ENCODE assay signal across 12 cellular contexts in genomic region chr14:68239988-68240387, GRCh38.
DNase-seq lines count a peak whose midpoint lies in the region; ATAC-seq, FAIRE-seq and TF ChIP-seq lines count a peak whose summit lies in the region.
"Had no signal": no experiment of that assay in that cellular context is flagged by ENCODE, and none has a peak within 500 bp of the region (broad histone marks: within the 10 kb centered on the region; RNA-seq: fewer than 3 reads in every experiment).

No MANE protein-coding gene starts in this region.

- H3K4me3 ChIP-seq in A549: no peak overlapping the region
- H3K4me3 ChIP-seq in GM12878: no peak overlapping the region
- H3K4me3 ChIP-seq in left lung: no peak overlapping the region
- H3K4me3 ChIP-seq in psoas muscle: no peak overlapping the region
- H3K4me3 ChIP-seq: thoracic aorta had no signal

- TF ChIP-seq CTCF in A549 (IDR thresholded peaks at IDR 0.05) (no peak), GM12878 (IDR thresholded peaks at IDR 0.05 in 2 of 3, conservative IDR thresholded peaks at IDR 0.05 in 1 of 3; ENCODE audit: control insufficient read depth in 2 of 3, extremely low read depth in 1 of 3, insufficient read depth in 1 of 3, low read depth in 3 of 3, low read length in 3 of 3) (no peak), left lung (IDR thresholded peaks at IDR 0.05) (no peak), psoas muscle (IDR thresholded peaks at IDR 0.05) (no peak)

- 91% methylated on average over 5 of the region's 5 CpGs for WGBS in A549 (ENCODE audit: missing lambda C conversion rate)
- WGBS in GM12878 (ENCODE audit: insufficient coverage, insufficient replicate concordance, low lambda C conversion rate, missing lambda C conversion rate): 95% methylated on average over 5 of the region's 5 CpGs
- 69 to 78% (median 73%) methylated on average over 5 of the region's 5 CpGs for WGBS in psoas muscle, 3 donors

- DNase-seq in A549 (ENCODE audit: low read depth in 1 of 2, low spot score in 1 of 2): no peak
- no peak for DNase-seq in GM12878 (ENCODE audit: low read depth, low spot score)
- no peak for DNase-seq in left lung
- DNase-seq in psoas muscle: no peak
- no peak for DNase-seq in NCI-H1436 treated with DMSO at 0.1 percent for 48 hours (lab: John Stamatoyannopoulos, UW)
- DNase-seq in activated effector memory CD4-positive, alpha-beta T cell treated with anti-CD3 and anti-CD28 coated beads, Interleukin-2, amount 50 U/mL, for 16 hours: no peak
- DNase-seq: Calu3, cerebellar nuclear complex had no signal

- no peak for FAIRE-seq in A549 (lab: Jason Lieb, UNC)
- peak; percentile 23 for FAIRE-seq in GM12878 (lab: Jason Lieb, UNC)

- ATAC-seq in A549 (no peak; a peak in 1 of 6 replicates), GM12878 (no peak), left lung (peak; percentile 70), psoas muscle (no peak), HG02588 (IDR thresholded peaks at IDR 0.05; ENCODE audit: unreplicated experiment) (no peak), GM21619 (IDR thresholded peaks at IDR 0.05; ENCODE audit: unreplicated experiment) (no peak)
- ATAC-seq: WTC11 had no signal

- no peak overlapping the region for H3K9ac ChIP-seq in GM12878 (ENCODE audit: control insufficient read depth, insufficient read depth, low read length)

- POLR2A ChIA-PET in A549 (lab: Yijun Ruan, JAX) (interaction anchor here (0.8 kb wide), 1 partner anchor 547 kb away, joined by 4 read pairs; no protein-coding TSS in a partner anchor), GM12878 (lab: Charles Lee) (interaction anchor here (0.5 to 1.3 kb wide), 4 partner anchors 14 to 584 kb away, joined by 3 to 4 read pairs (median 3); no protein-coding TSS in a partner anchor)

- TF ChIP-seq RAD21 in A549 (conservative IDR thresholded peaks at IDR 0.05 in 1 of 2, IDR thresholded peaks at IDR 0.05 in 1 of 2) (no peak), GM12878 (IDR thresholded peaks at IDR 0.05; ENCODE audit: insufficient read depth, low read depth, low read length) (no peak)

- H3K9me3 ChIP-seq in A549 (peaks cover 4% of the 10 kb centered on the region; the same call in 2 of the 3 replicates), GM12878 (replicated peaks; ENCODE audit: control insufficient read depth, insufficient read depth, low read length) (no peaks in the 10 kb centered on the region; the same call in 2 of the 3 replicates), left lung (no peaks in the 10 kb centered on the region), psoas muscle (no peaks in the 10 kb centered on the region)
- H3K9me3 ChIP-seq: thoracic aorta had no signal

- H3K27me3 ChIP-seq in GM12878 (replicated peaks in 1 of 2; ENCODE audit: control insufficient read depth in 2 of 2, insufficient read depth in 2 of 2, low read length in 1 of 2) (no peaks in the 10 kb centered on the region), left lung (no peaks in the 10 kb centered on the region), psoas muscle (ENCODE audit: insufficient read depth in 3 of 3, low read length in 2 of 3) (no peaks in the 10 kb centered on the region)

- CTCF ChIA-PET in A549 (lab: Yijun Ruan, JAX) (interaction anchor here (0.8 to 3.7 kb wide), 4 partner anchors 8 to 586 kb away, joined by 3 to 26 read pairs (median 12); no protein-coding TSS in a partner anchor), GM12878 (lab: Yijun Ruan, JAX) (interaction anchor here (1.0 kb wide), 1 partner anchor 9 kb away, joined by 4 read pairs; no protein-coding TSS in a partner anchor)

- no peak for TF ChIP-seq EP300 in A549 (IDR thresholded peaks at IDR 0.05)
- no peak for TF ChIP-seq EP300 in GM12878 (IDR thresholded peaks at IDR 0.05; ENCODE audit: borderline replicate concordance in 1 of 2, control insufficient read depth in 1 of 2, low read depth in 2 of 2, low read length in 2 of 2)

- H3K4me2 ChIP-seq in A549 (no peak overlapping the region), GM12878 (ENCODE audit: control insufficient read depth, insufficient read depth) (no peak overlapping the region)

- SMC1A ChIA-PET in GM12878 (lab: Charles Lee; ENCODE audit: uncharacterized antibody, unreplicated experiment): interaction anchor here (0.6 to 3.6 kb wide), 9 partner anchors 7 to 294 kb away, joined by 3 to 24 read pairs (median 3); no protein-coding TSS in a partner anchor

- no peaks in the 10 kb centered on the region for H4K20me1 ChIP-seq in GM12878 (ENCODE audit: control insufficient read depth, insufficient read depth)

- RAD21 ChIA-PET in GM12878 (lab: Charles Lee; ENCODE audit: unreplicated experiment): interaction anchor here (1.1 to 2.5 kb wide), 4 partner anchors 10 to 296 kb away, joined by 3 to 10 read pairs (median 7); no protein-coding TSS in a partner anchor

- no peaks in the 10 kb centered on the region for H3K36me3 ChIP-seq in GM12878 (ENCODE audit: control insufficient read depth in 2 of 2, insufficient read depth in 2 of 2, low read length in 1 of 2)
- H3K36me3 ChIP-seq in left lung: no peaks in the 10 kb centered on the region
- H3K36me3 ChIP-seq in psoas muscle (ENCODE audit: insufficient read depth in 1 of 2, low read depth in 1 of 2): no peaks in the 10 kb centered on the region
- H3K36me3 ChIP-seq: thoracic aorta had no signal

- in situ Hi-C loops in GM12878 (cut with MboI): no loop called here

- H3K4me1 ChIP-seq in A549: peaks cover 20% of the 10 kb centered on the region
- 0 out of 2 replicates have a peak, but pooled peaks cover 3% of the 10 kb centered on the region for H3K4me1 ChIP-seq in GM12878 (ENCODE audit: control insufficient read depth, insufficient read depth, low read length)
- H3K4me1 ChIP-seq in left lung: peaks cover 0 to 21% of the 10 kb centered on the region in 2 donors
- H3K4me1 ChIP-seq in psoas muscle: peaks cover 66% of the 10 kb centered on the region

- intact Hi-C loops in GM12878 (cut with micrococcal nuclease; ENCODE audit: unreplicated experiment) (loop anchor here (10.0 kb wide), 1 partner anchor 855 kb away; no protein-coding TSS in a partner anchor), left lung (cut with DNase I) (loop anchor here in 1 of 2 donors (10.0 kb wide), 2 partner anchors 285 to 575 kb away; no protein-coding TSS in a partner anchor), psoas muscle (cut with DNase I) (loop anchor here (5.0 to 10.0 kb wide), 3 partner anchors 43 to 305 kb away; no protein-coding TSS in a partner anchor)

- peak overlapping the region; percentile 46 to 76 for H3K27ac ChIP-seq in A549
- no peak overlapping the region for H3K27ac ChIP-seq in GM12878 (ENCODE audit: control insufficient read depth, insufficient read depth)
- H3K27ac ChIP-seq in left lung: peak overlapping the region in 1 of 2 donors; percentile 24
- peak overlapping the region; percentile 89 for H3K27ac ChIP-seq in psoas muscle

- H3K79me2 ChIP-seq in GM12878 (ENCODE audit: control insufficient read depth, insufficient read depth, low read length): no peaks in the 10 kb centered on the region

- TF ChIP-seq POLR2A in A549 (IDR thresholded peaks at IDR 0.05; ENCODE audit: low read length) (no peak), GM12878 (IDR thresholded peaks at IDR 0.05; ENCODE audit: low read depth, low read length) (no peak)

- BruUV-seq in GM12878 (replicated peaks; lab: Mats Ljungman, UMichigan): no TSS peak

- H2AFZ ChIP-seq in GM12878 (ENCODE audit: control insufficient read depth, low read depth, low read length): no peak overlapping the region

TF ChIP-seq in A549, 52 proteins besides CTCF, POLR2A, EP300 and RAD21 (continues in another document):
- TF ChIP-seq HMGXB4 (CRISPR knock-in tag; IDR thresholded peaks at IDR 0.05; ENCODE audit: borderline replicate concordance): no peak
- TF ChIP-seq FOSL2 (IDR thresholded peaks at IDR 0.05): no peak
- TF ChIP-seq FOSL2 (CRISPR knock-in tag; IDR thresholded peaks at IDR 0.05): no peak
- TF ChIP-seq CHD4 (IDR thresholded peaks at IDR 0.05; ENCODE audit: borderline replicate concordance): no peak
- no peak for TF ChIP-seq KDM5A (IDR thresholded peaks at IDR 0.05)
- TF ChIP-seq RFX5 (IDR thresholded peaks at IDR 0.05): no peak
- no peak for TF ChIP-seq NPAS2 (CRISPR knock-in tag; IDR thresholded peaks at IDR 0.05; ENCODE audit: borderline replicate concordance)

TF ChIP-seq in GM12878, 131 proteins besides CTCF, POLR2A, EP300 and RAD21 (continues in another document):
- TF ChIP-seq KAT2A (conservative IDR thresholded peaks at IDR 0.05; ENCODE audit: control insufficient read depth, low read depth, low read length): no peak
- TF ChIP-seq ZBED1 (IDR thresholded peaks at IDR 0.05; ENCODE audit: borderline replicate concordance): no peak
- TF ChIP-seq POU2F2 (IDR thresholded peaks at IDR 0.05; ENCODE audit: borderline replicate concordance, low read depth, low read length): no peak
- TF ChIP-seq, protein P1, sequence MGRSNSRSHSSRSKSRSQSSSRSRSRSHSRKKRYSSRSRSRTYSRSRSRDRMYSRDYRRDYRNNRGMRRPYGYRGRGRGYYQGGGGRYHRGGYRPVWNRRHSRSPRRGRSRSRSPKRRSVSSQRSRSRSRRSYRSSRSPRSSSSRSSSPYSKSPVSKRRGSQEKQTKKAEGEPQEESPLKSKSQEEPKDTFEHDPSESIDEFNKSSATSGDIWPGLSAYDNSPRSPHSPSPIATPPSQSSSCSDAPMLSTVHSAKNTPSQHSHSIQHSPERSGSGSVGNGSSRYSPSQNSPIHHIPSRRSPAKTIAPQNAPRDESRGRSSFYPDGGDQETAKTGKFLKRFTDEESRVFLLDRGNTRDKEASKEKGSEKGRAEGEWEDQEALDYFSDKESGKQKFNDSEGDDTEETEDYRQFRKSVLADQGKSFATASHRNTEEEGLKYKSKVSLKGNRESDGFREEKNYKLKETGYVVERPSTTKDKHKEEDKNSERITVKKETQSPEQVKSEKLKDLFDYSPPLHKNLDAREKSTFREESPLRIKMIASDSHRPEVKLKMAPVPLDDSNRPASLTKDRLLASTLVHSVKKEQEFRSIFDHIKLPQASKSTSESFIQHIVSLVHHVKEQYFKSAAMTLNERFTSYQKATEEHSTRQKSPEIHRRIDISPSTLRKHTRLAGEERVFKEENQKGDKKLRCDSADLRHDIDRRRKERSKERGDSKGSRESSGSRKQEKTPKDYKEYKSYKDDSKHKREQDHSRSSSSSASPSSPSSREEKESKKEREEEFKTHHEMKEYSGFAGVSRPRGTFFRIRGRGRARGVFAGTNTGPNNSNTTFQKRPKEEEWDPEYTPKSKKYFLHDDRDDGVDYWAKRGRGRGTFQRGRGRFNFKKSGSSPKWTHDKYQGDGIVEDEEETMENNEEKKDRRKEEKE (IDR thresholded peaks at IDR 0.05): no peak
- TF ChIP-seq PKNOX1 (IDR thresholded peaks at IDR 0.05): no peak
- TF ChIP-seq TCF3 (IDR thresholded peaks at IDR 0.05; ENCODE audit: borderline replicate concordance, insufficient read depth, low read depth, low read length): no peak
